In genomic region chr1:24639094-24639493, GRCh38 we compare ENCODE assay signal across 17 cellular contexts. TPM values are rescaled to one million over a fixed set of nuclear protein-coding genes. Genes with fewer than 3 reads are reported as not detected.
DNase-seq lines count a peak whose midpoint lies in the region; ATAC-seq and TF ChIP-seq lines count a peak whose summit lies in the region.
"Had no signal": no experiment of that assay in that cellular context is flagged by ENCODE, and none has a peak within 500 bp of the region (broad histone marks: within the 10 kb centered on the region; RNA-seq: fewer than 3 reads in every experiment).

No MANE protein-coding gene starts in this region.

- no peaks in the 10 kb centered on the region for H3K27me3 Mint-ChIP-seq in activated naive CD4-positive, alpha-beta T cell treated with anti-CD3 and anti-CD28 coated beads, Interleukin-2, amount 50 U/mL, for 24 hours
- H3K27me3 Mint-ChIP-seq in GM23338 (ENCODE audit: insufficient read depth, low read depth, poor library complexity) (peaks cover 15% of the 10 kb centered on the region), nephron (ENCODE audit: low read depth) (peaks cover 3% of the 10 kb centered on the region)
- H3K27me3 Mint-ChIP-seq in activated naive CD8-positive, alpha-beta T cell treated with anti-CD3 and anti-CD28 coated beads, Interleukin-2, amount 50 U/mL, for 24 hours: peaks cover 2% of the 10 kb centered on the region

- TF ChIP-seq CTCF in GM23338 (conservative IDR thresholded peaks at IDR 0.05; ENCODE audit: low read depth in 2 of 2) (no peak), nephron (IDR thresholded peaks at IDR 0.05; ENCODE audit: unreplicated experiment in 3 of 3) (no peak), prostate gland (IDR thresholded peaks at IDR 0.05) (no peak)

- H3K36me3 ChIP-seq in GM23338 (ENCODE audit: insufficient read depth) (no peaks in the 10 kb centered on the region), prostate gland (no peaks in the 10 kb centered on the region)
- H3K36me3 ChIP-seq: gastrocnemius medialis, upper lobe of left lung had no signal

- H3K4me3 ChIP-seq in GM23338 (no peak overlapping the region), prostate gland (no peak overlapping the region)
- H3K4me3 ChIP-seq: coronary artery, gastrocnemius medialis, upper lobe of left lung had no signal

- H3K27ac ChIP-seq in GM23338 (ENCODE audit: low read depth) (0 out of 2 replicates have a peak overlapping the region, but pooled peaks have one; percentile 20), prostate gland (no peak overlapping the region)
- H3K27ac ChIP-seq: coronary artery, gastrocnemius medialis, upper lobe of left lung had no signal

- H3K79me2 ChIP-seq in GM23338 (replicated peaks; ENCODE audit: insufficient read depth): peaks cover 8% of the 10 kb centered on the region

- H3K27me3 ChIP-seq in GM23338 (ENCODE audit: insufficient read depth): no peaks in the 10 kb centered on the region
- no peaks in the 10 kb centered on the region for H3K27me3 ChIP-seq in prostate gland (replicated peaks; ENCODE audit: insufficient read depth)
- H3K27me3 ChIP-seq: gastrocnemius medialis, upper lobe of left lung had no signal

- peak overlapping the region; percentile 0 for H3K4me3 Mint-ChIP-seq in activated naive CD4-positive, alpha-beta T cell treated with anti-CD3 and anti-CD28 coated beads, Interleukin-2, amount 50 U/mL, for 24 hours
- no peak overlapping the region for H3K4me3 Mint-ChIP-seq in GM23338
- no peak overlapping the region for H3K4me3 Mint-ChIP-seq in activated naive CD8-positive, alpha-beta T cell treated with anti-CD3 and anti-CD28 coated beads, Interleukin-2, amount 50 U/mL, for 24 hours
- peak overlapping the region; percentile 57 to 76 (median 75) for H3K4me3 Mint-ChIP-seq in nephron

- peaks cover 2% of the 10 kb centered on the region for H4K20me1 ChIP-seq in GM23338 (replicated peaks; ENCODE audit: insufficient read depth)

- intact Hi-C loops in prostate gland (cut with DNase I): no loop called here

- no peaks in the 10 kb centered on the region for H3K9me3 Mint-ChIP-seq in activated naive CD4-positive, alpha-beta T cell treated with anti-CD3 and anti-CD28 coated beads, Interleukin-2, amount 50 U/mL, for 24 hours
- H3K9me3 Mint-ChIP-seq in GM23338: no peaks in the 10 kb centered on the region
- H3K9me3 Mint-ChIP-seq in activated naive CD8-positive, alpha-beta T cell treated with anti-CD3 and anti-CD28 coated beads, Interleukin-2, amount 50 U/mL, for 24 hours: no peaks in the 10 kb centered on the region
- no peaks in the 10 kb centered on the region for H3K9me3 Mint-ChIP-seq in nephron

- no peak for ATAC-seq in GM23338
- ATAC-seq in activated naive CD8-positive, alpha-beta T cell treated with anti-CD3 and anti-CD28 coated beads, Interleukin-2, amount 50 U/mL, for 24 hours: no peak
- ATAC-seq in HG03457 (IDR thresholded peaks at IDR 0.05; ENCODE audit: unreplicated experiment): no peak
- ATAC-seq: gastrocnemius medialis, left ventricle myocardium superior had no signal

- H3F3A ChIP-seq in GM23338 (replicated peaks; ENCODE audit: low read depth): peaks cover 8% of the 10 kb centered on the region; the same call in 1 of the 2 replicates

- H3K4me2 ChIP-seq in GM23338: no peak overlapping the region

- no peaks in the 10 kb centered on the region for H3K9me2 ChIP-seq in GM23338 (ENCODE audit: insufficient read depth)

- H3K4me1 Mint-ChIP-seq in activated naive CD4-positive, alpha-beta T cell treated with anti-CD3 and anti-CD28 coated beads, Interleukin-2, amount 50 U/mL, for 24 hours: peaks cover 18% of the 10 kb centered on the region
- peaks cover 10% of the 10 kb centered on the region for H3K4me1 Mint-ChIP-seq in GM23338
- H3K4me1 Mint-ChIP-seq in activated naive CD8-positive, alpha-beta T cell treated with anti-CD3 and anti-CD28 coated beads, Interleukin-2, amount 50 U/mL, for 24 hours: peaks cover 29% of the 10 kb centered on the region
- H3K4me1 Mint-ChIP-seq in nephron: peaks cover 24% of the 10 kb centered on the region

- peak overlapping the region; percentile 60 for H3K27ac Mint-ChIP-seq in activated naive CD4-positive, alpha-beta T cell treated with anti-CD3 and anti-CD28 coated beads, Interleukin-2, amount 50 U/mL, for 24 hours
- no peak overlapping the region for H3K27ac Mint-ChIP-seq in GM23338
- peak overlapping the region; percentile 40 for H3K27ac Mint-ChIP-seq in activated naive CD8-positive, alpha-beta T cell treated with anti-CD3 and anti-CD28 coated beads, Interleukin-2, amount 50 U/mL, for 24 hours
- peak overlapping the region; percentile 44 to 100 (median 69) for H3K27ac Mint-ChIP-seq in nephron

- no peaks in the 10 kb centered on the region for H3K36me3 Mint-ChIP-seq in activated naive CD4-positive, alpha-beta T cell treated with anti-CD3 and anti-CD28 coated beads, Interleukin-2, amount 50 U/mL, for 24 hours
- H3K36me3 Mint-ChIP-seq in GM23338 (ENCODE audit: low read depth) (peaks cover 4% of the 10 kb centered on the region; the same call in 2 of the 3 replicates), nephron (ENCODE audit: low read depth) (no peaks in the 10 kb centered on the region)
- peaks cover 3% of the 10 kb centered on the region for H3K36me3 Mint-ChIP-seq in activated naive CD8-positive, alpha-beta T cell treated with anti-CD3 and anti-CD28 coated beads, Interleukin-2, amount 50 U/mL, for 24 hours (ENCODE audit: low read depth)

- no peak for DNase-seq in activated naive CD4-positive, alpha-beta T cell treated with anti-CD3 and anti-CD28 coated beads, Interleukin-2, amount 50 U/mL, for 16 hours
- DNase-seq in GM23338 (ENCODE audit: low spot score) (no peak), prostate gland (ENCODE audit: low spot score) (no peak), NCI-H1436 treated with DMSO at 0.1 percent for 48 hours (lab: John Stamatoyannopoulos, UW) (no peak)
- no peak for DNase-seq in activated naive CD8-positive, alpha-beta T cell treated with anti-CD3 and anti-CD28 coated beads, Interleukin-2, amount 50 U/mL, for 24 hours
- DNase-seq: activated CD4-positive, CD25-positive, alpha-beta regulatory T cell; gastrocnemius medialis; left ventricle myocardium superior; NCI-H1105 treated with DMSO at 0.1 percent for 48 hours; NCI-H2081; NCI-H226; NCI-H82; upper lobe of left lung had no signal

- no peak for TF ChIP-seq POLR2A in prostate gland (IDR thresholded peaks at IDR 0.05)

- no peaks in the 10 kb centered on the region for H3K9me3 ChIP-seq in prostate gland
- H3K9me3 ChIP-seq: gastrocnemius medialis, upper lobe of left lung had no signal

- 87% methylated on average over 2 of the region's 2 CpGs for WGBS in prostate gland

- H3K4me1 ChIP-seq in GM23338 (ENCODE audit: insufficient read depth) (peaks cover 8% of the 10 kb centered on the region; the same call in 1 of the 2 replicates), prostate gland (replicated peaks) (no peaks in the 10 kb centered on the region)

- H2AFZ ChIP-seq in GM23338: no peak overlapping the region

TF ChIP-seq in GM23338, 12 proteins besides CTCF, POLR2A, EP300 and RAD21 (continues in another document):
- TF ChIP-seq EZH2 (IDR thresholded peaks at IDR 0.05; ENCODE audit: low read depth, unreplicated experiment) (no peak), STAT1 (IDR thresholded peaks at IDR 0.05; ENCODE audit: unreplicated experiment) (no peak), ZNF331 (CRISPR knock-in tag; IDR thresholded peaks at IDR 0.05; ENCODE audit: low read depth) (no peak), REST (IDR thresholded peaks at IDR 0.05; ENCODE audit: unreplicated experiment) (no peak), EZH2phosphoT487 (IDR thresholded peaks at IDR 0.05; ENCODE audit: unreplicated experiment) (no peak), CREB1 (CRISPR knock-in tag; IDR thresholded peaks at IDR 0.05; ENCODE audit: low read depth) (no peak), NANOG (IDR thresholded peaks at IDR 0.05; ENCODE audit: borderline replicate concordance) (no peak)

RNA-seq across cellular contexts. Expression of gene SRRM1, which starts 4.0 kb away (rescaled TPM):
- total RNA-seq in GM23338 (2014; rRNA removed; shearing (Covaris generic)): 115 and 118 TPM in 2 replicates
- 649 and 666 TPM in 2 replicates for polyA plus RNA-seq in GM23338 (2016; fragmentation: Nextera tagmentation; extraction: Ambion mirVana)
- 100 to 1,000 TPM; 119 to 147 TPM for total RNA-seq in prostate gland

Comparison
In these comparisons a context has a peak if more than half of its experiments do, and no peak if none do; other contexts are left out.
1. H3K4me3 Mint-ChIP-seq: peak in activated naive CD4-positive, alpha-beta T cell treated with anti-CD3 and anti-CD28 coated beads, Interleukin-2, amount 50 U/mL, for 24 hours (single experiment) and nephron (3 of 3); none in GM23338 (single experiment) and activated naive CD8-positive, alpha-beta T cell treated with anti-CD3 and anti-CD28 coated beads, Interleukin-2, amount 50 U/mL, for 24 hours (single experiment).